In genomic region chr12:3157581-3158328, GRCh38 we compare ENCODE assay signal across 15 cellular contexts.
A peak's percentile ranks its signal among the peaks of the same experiment; 100 is the strongest.
DNase-seq lines count a peak whose midpoint lies in the region; ATAC-seq and TF ChIP-seq lines count a peak whose summit lies in the region.
"Had no signal": no experiment of that assay in that cellular context is flagged by ENCODE, and none has a peak within 500 bp of the region (broad histone marks: within the 10 kb centered on the region; RNA-seq: fewer than 3 reads in every experiment).

No MANE protein-coding gene starts in this region.

- peaks cover 72% of the 10 kb centered on the region for H3K4me1 Mint-ChIP-seq in brain

- 0 out of 3 replicates have a peak overlapping the region, but pooled peaks have one; percentile 31 for H2BK15ac ChIP-seq in IMR-90 (ENCODE audit: low read depth, low read length)

- H3K9me2 ChIP-seq in neural cell (ENCODE audit: insufficient read depth, low read length) = no peaks in the 10 kb centered on the region

- peaks cover 15% of the 10 kb centered on the region for H3K36me3 Mint-ChIP-seq in brain

- H2AK5ac ChIP-seq in IMR-90 (ENCODE audit: low read depth, low read length) = peak overlapping the region; percentile 26

- no peak overlapping the region for H3K56ac ChIP-seq in IMR-90 (ENCODE audit: extremely low read depth, insufficient read depth, low read length)

- H3K4me2 ChIP-seq in IMR-90 (ENCODE audit: low read depth, low read length) (no peak overlapping the region), neural cell (ENCODE audit: low read length) (no peak overlapping the region)

- 71% methylated on average over 4 of the region's 17 CpGs; no CpG with 5 or more reads in 1 of the 2 experiments for WGBS in IMR-90 (ENCODE audit: extremely low coverage in 2 of 2, insufficient read length in 1 of 2), 2 experiments

- no peak overlapping the region for H3K14ac ChIP-seq in IMR-90 (replicated peaks; ENCODE audit: low read depth, low read length)

- H3K4me3 ChIP-seq in A673 (ENCODE audit: low read depth, low read length, poor library complexity, severe bottlenecking) (no peak overlapping the region), IMR-90 (ENCODE audit: insufficient read depth, low read depth, low read length) (no peak overlapping the region), neural cell (ENCODE audit: low read length) (peak overlapping the region; percentile 1)
- H3K4me3 ChIP-seq: GM23248, Peyer's patch had no signal

- H4K20me1 ChIP-seq in IMR-90 (ENCODE audit: insufficient read depth, low read length) = no peaks in the 10 kb centered on the region
- H4K20me1 ChIP-seq in neural cell (ENCODE audit: insufficient read depth) = no peaks in the 10 kb centered on the region

- intact Hi-C loops in A673 (cut with micrococcal nuclease; ENCODE audit: unreplicated experiment) (loop anchor here (5.0 kb wide), 1 partner anchor 45 kb away; no protein-coding TSS in a partner anchor), IMR-90 (cut with micrococcal nuclease) (no loop called here)

- ATAC-seq in IMR-90 (ENCODE audit: low read depth) = no peak

- no peak overlapping the region for H4K8ac ChIP-seq in IMR-90 (ENCODE audit: low read depth in 2 of 2, low read length in 2 of 2)

- H3K27ac ChIP-seq in A673 (ENCODE audit: low read depth, low read length, poor library complexity, severe bottlenecking) (peak overlapping the region; percentile 9), IMR-90 (ENCODE audit: insufficient read depth, low read length) (no peak overlapping the region), neural cell (ENCODE audit: low read length) (no peak overlapping the region)
- H3K27ac ChIP-seq: Peyer's patch had no signal

- H3K9me1 ChIP-seq in IMR-90 (ENCODE audit: insufficient read depth, low read length) = no peaks in the 10 kb centered on the region; the same call in 1 of the 2 replicates

- TF ChIP-seq CTCF in A673 (conservative IDR thresholded peaks at IDR 0.05; ENCODE audit: low read depth, low read length) = no peak
- no peak for TF ChIP-seq CTCF in IMR-90 (conservative IDR thresholded peaks at IDR 0.05; ENCODE audit: low read depth, low read length)
- no peak for TF ChIP-seq CTCF in brain (conservative IDR thresholded peaks at IDR 0.05)
- TF ChIP-seq CTCF in neural cell (IDR thresholded peaks at IDR 0.05; ENCODE audit: poor library complexity, severe bottlenecking) = no peak

- H2AK9ac ChIP-seq in IMR-90 (replicated peaks; ENCODE audit: low read depth, low read length, poor library complexity) = no peak overlapping the region

- no peak overlapping the region for H2BK5ac ChIP-seq in IMR-90 (ENCODE audit: low read depth, low read length, poor library complexity, severe bottlenecking)

- no peaks in the 10 kb centered on the region for H3K79me1 ChIP-seq in IMR-90 (ENCODE audit: low read depth in 1 of 2, low read length in 2 of 2)

- H3K9me3 ChIP-seq in A673 (ENCODE audit: low read depth, low read length, poor library complexity, severe bottlenecking) (peaks cover 4% of the 10 kb centered on the region), IMR-90 (ENCODE audit: control insufficient read depth, insufficient read depth, low read length) (peaks cover 2% of the 10 kb centered on the region; the same call in 1 of the 2 replicates), neural cell (ENCODE audit: low read length) (peaks cover 6% of the 10 kb centered on the region)
- H3K9me3 ChIP-seq: Peyer's patch had no signal

- TF ChIP-seq EP300 in neural cell (conservative IDR thresholded peaks at IDR 0.05; ENCODE audit: poor library complexity, severe bottlenecking) = no peak

- no peaks in the 10 kb centered on the region for H3F3A ChIP-seq in neural cell (ENCODE audit: insufficient read depth, low read length, poor library complexity, severe bottlenecking)

- H4K5ac ChIP-seq in IMR-90 (ENCODE audit: low read depth, low read length) = peak overlapping the region; percentile 44; the same call in 1 of the 2 replicates

- TF ChIP-seq RAD21 in IMR-90 (IDR thresholded peaks at IDR 0.05; ENCODE audit: low read length) (no peak), neural cell (conservative IDR thresholded peaks at IDR 0.05) (no peak)

- no peak overlapping the region for H3K23ac ChIP-seq in IMR-90 (ENCODE audit: low read depth, low read length)

- peaks cover 10% of the 10 kb centered on the region for H3K27me3 Mint-ChIP-seq in brain
- H3K27me3 Mint-ChIP-seq: CD4-positive, alpha-beta T cell had no signal

- no peak overlapping the region; the same call in 1 of the 2 replicates for H2BK20ac ChIP-seq in IMR-90 (ENCODE audit: low read depth, low read length)

- H2BK120ac ChIP-seq in IMR-90 (ENCODE audit: low read depth, low read length) = no peak overlapping the region; the same call in 1 of the 2 replicates

- H3K4ac ChIP-seq in IMR-90 (ENCODE audit: low read depth, low read length) = peak overlapping the region; percentile 48; the same call in 1 of the 2 replicates

- peaks cover 45% of the 10 kb centered on the region for H3K4me1 ChIP-seq in A673 (ENCODE audit: insufficient read depth, low read length, poor library complexity, severe bottlenecking)
- H3K4me1 ChIP-seq in IMR-90 (ENCODE audit: control insufficient read depth, insufficient read depth, low read length) = peaks cover 15% of the 10 kb centered on the region

- peak overlapping the region; percentile 12; the same call in 1 of the 2 replicates for H4K91ac ChIP-seq in IMR-90 (ENCODE audit: insufficient read depth, low read depth, low read length)

- in situ Hi-C loops in IMR-90 (cut with MboI; ENCODE audit: low sequenced_read_pairs) = no loop called here

- H3K27ac Mint-ChIP-seq in brain = peak overlapping the region in 3 of 5 experiments; percentile 35 to 89 (median 45)
- H3K27ac Mint-ChIP-seq: CD4-positive, alpha-beta T cell had no signal

- H3K18ac ChIP-seq in IMR-90 (ENCODE audit: low read depth, low read length) = no peak overlapping the region

- H3K27me3 ChIP-seq in A673 (replicated peaks; ENCODE audit: insufficient read depth, low read depth, low read length, poor library complexity) = no peaks in the 10 kb centered on the region
- H3K27me3 ChIP-seq in IMR-90 (ENCODE audit: control insufficient read depth, insufficient read depth, low read length) = no peaks in the 10 kb centered on the region
- H3K27me3 ChIP-seq in neural cell (ENCODE audit: insufficient read depth, low read depth, low read length) = no peaks in the 10 kb centered on the region
- H3K27me3 ChIP-seq: Peyer's patch had no signal

- CTCF ChIA-PET in A673 (lab: Charles Lee) = no interaction called here
- CTCF ChIA-PET in IMR-90 (lab: Yijun Ruan, JAX) = no interaction called here

- H3K4me3 Mint-ChIP-seq in brain = no peak overlapping the region
- H3K4me3 Mint-ChIP-seq: CD4-positive, alpha-beta T cell had no signal

- DNase-seq in A673 (ENCODE audit: low spot score) = peak; percentile 92
- DNase-seq in IMR-90 = no peak
- DNase-seq in stimulated activated naive CD4-positive, alpha-beta T cell treated with Interleukin-2 at 50 U/mL for 16 hours (lab: John Stamatoyannopoulos, UW) = no peak
- no peak for DNase-seq in DMS 273 (lab: John Stamatoyannopoulos, UW; ENCODE audit: unreplicated experiment)
- no peak for DNase-seq in hepatic stellate cell (ENCODE audit: low spot score)
- no peak for DNase-seq in NCI-H748 treated with DMSO at 0.1 percent for 48 hours (lab: John Stamatoyannopoulos, UW)
- DNase-seq: CD4-positive, alpha-beta T cell; DND-41; GM23248; KBM-7; NCI-H1048; SHP77 treated with DMSO at 0.1 percent for 48 hours had no signal

- H2AFZ ChIP-seq in IMR-90 (replicated peaks; ENCODE audit: low read length, poor library complexity) = no peak overlapping the region
- no peak overlapping the region for H2AFZ ChIP-seq in neural cell (ENCODE audit: low read depth, low read length)

- dilution Hi-C loops in IMR-90 (cut with HindIII; ENCODE audit: low sequenced_read_pairs, unreplicated experiment) = no loop called here

- POLR2A ChIA-PET in A673 (lab: Charles Lee; ENCODE audit: low non-redundant PET) = interaction anchor here (0.6 kb wide), 1 partner anchor 39 kb away, joined by 3 read pairs; no protein-coding TSS in a partner anchor
- POLR2A ChIA-PET in IMR-90 (lab: Charles Lee; ENCODE audit: unreplicated experiment) = no interaction called here

- TF ChIP-seq POLR2A in IMR-90 (IDR thresholded peaks at IDR 0.05; ENCODE audit: low read depth, low read length) = no peak

- H3K79me2 ChIP-seq in neural cell (replicated peaks; ENCODE audit: insufficient read depth, low read length) = no peaks in the 10 kb centered on the region

- BruUV-seq in A673 (replicated peaks; lab: Mats Ljungman, UMichigan) = no TSS peak
- no TSS peak for BruUV-seq in IMR-90 (replicated peaks; lab: Mats Ljungman, UMichigan)

- no peaks in the 10 kb centered on the region for H3K36me3 ChIP-seq in A673 (ENCODE audit: insufficient read depth, low read length, poor library complexity, severe bottlenecking)
- H3K36me3 ChIP-seq in IMR-90 (ENCODE audit: control insufficient read depth, insufficient read depth, low read length) = no peaks in the 10 kb centered on the region
- H3K36me3 ChIP-seq in neural cell (ENCODE audit: insufficient read depth, low read length) = no peaks in the 10 kb centered on the region
- H3K36me3 ChIP-seq: Peyer's patch had no signal

- H3K9ac ChIP-seq in IMR-90 (ENCODE audit: low read depth, low read length) = no peak overlapping the region
- no peak overlapping the region for H3K9ac ChIP-seq in neural cell (ENCODE audit: low read length)

- H3K9me3 Mint-ChIP-seq in brain = peaks cover 3 to 16% (median 7%) of the 10 kb centered on the region in 5 experiments
- H3K9me3 Mint-ChIP-seq: CD4-positive, alpha-beta T cell had no signal

TF ChIP-seq in IMR-90, 13 proteins besides CTCF, POLR2A, EP300 and RAD21:
- no peak for TF ChIP-seq SMC3 (IDR thresholded peaks at IDR 0.05; ENCODE audit: low read depth, low read length)
- no peak for TF ChIP-seq MXI1 (IDR thresholded peaks at IDR 0.05; ENCODE audit: borderline replicate concordance, low read depth, low read length)
- TF ChIP-seq MAZ (IDR thresholded peaks at IDR 0.05; ENCODE audit: borderline replicate concordance, low read depth, low read length) = no peak
- no peak for TF ChIP-seq RFX5 (IDR thresholded peaks at IDR 0.05; ENCODE audit: low read depth, low read length)
- no peak for TF ChIP-seq MAFK (IDR thresholded peaks at IDR 0.05; ENCODE audit: low read depth, low read length)
- TF ChIP-seq NFE2L2 (IDR thresholded peaks at IDR 0.05; ENCODE audit: low read depth, low read length) = no peak
